Comparison of ENCODE assay signal across 19 cellular contexts in the genomic region with DNA sequence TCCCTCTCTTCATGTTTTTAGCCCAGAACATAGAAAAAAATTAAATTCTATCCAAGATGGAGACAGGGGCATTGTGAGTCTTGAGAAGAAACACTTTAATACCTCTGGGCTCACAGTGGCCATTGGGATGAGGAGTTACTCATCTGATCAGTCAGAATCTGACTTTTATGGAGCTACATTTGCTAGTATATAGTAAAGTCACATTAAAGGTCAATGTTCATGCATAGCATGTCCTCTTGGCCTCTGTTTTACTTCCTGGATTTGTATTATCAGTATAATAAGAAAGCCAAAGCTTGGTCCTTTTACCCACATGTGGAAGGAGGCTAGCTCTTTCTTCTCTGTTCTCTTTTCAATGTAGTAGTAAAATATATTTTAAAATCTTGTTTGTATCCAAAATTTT.
"Had no signal": no experiment of that assay in that cellular context is flagged by ENCODE, and none has a peak within 500 bp of the region (broad histone marks: within the 10 kb centered on the region; RNA-seq: fewer than 3 reads in every experiment).

No MANE protein-coding gene starts in this region.

- H3K4me2 ChIP-seq: hepatocyte had no signal

- ATAC-seq: foreskin keratinocyte, gastroesophageal sphincter, heart left ventricle, left lung, left ventricle myocardium superior, lower lobe of right lung had no signal

- DNase-seq: colonic mucosa; cortex of kidney; effector CD8-positive, alpha-beta T cell; foreskin keratinocyte; heart left ventricle; hypothalamus; immature natural killer cell; islet precursor cell; kidney; kidney glomerular epithelial cell; left lung; left ventricle myocardium superior; lower lobe of right lung; mesenchymal stem cell had no signal

- H3K9me3 ChIP-seq: colonic mucosa, lower lobe of right lung had no signal

- H3K79me2 ChIP-seq: hepatocyte had no signal

- H3K4me1 ChIP-seq: colonic mucosa, esophagus muscularis mucosa, foreskin keratinocyte, gastroesophageal sphincter, heart left ventricle, left lung, lower lobe of right lung had no signal

- FAIRE-seq: endothelial cell of umbilical vein, frontal cortex, kidney had no signal

- H3K36me3 ChIP-seq: colonic mucosa, esophagus muscularis mucosa, gastroesophageal sphincter, heart left ventricle, left lung, lower lobe of right lung had no signal

- H3K4me3 ChIP-seq: colonic mucosa, esophagus muscularis mucosa, gastroesophageal sphincter, heart left ventricle, hepatocyte, left lung, lower lobe of right lung had no signal

- H3K27me3 ChIP-seq: colonic mucosa, esophagus muscularis mucosa, foreskin keratinocyte, gastroesophageal sphincter, heart left ventricle, hepatocyte, left lung had no signal

- H2AFZ ChIP-seq: hepatocyte had no signal

- H3K27ac ChIP-seq: colonic mucosa, esophagus muscularis mucosa, foreskin keratinocyte, gastroesophageal sphincter, heart left ventricle, hepatocyte, left lung, lower lobe of right lung had no signal
